In genomic region chr11:98398508-98398907, GRCh38 we compare ENCODE assay signal across 31 cellular contexts.
DNase-seq lines count a peak whose midpoint lies in the region; ATAC-seq, FAIRE-seq and TF ChIP-seq lines count a peak whose summit lies in the region.
"Had no signal": no experiment of that assay in that cellular context is flagged by ENCODE, and none has a peak within 500 bp of the region (broad histone marks: within the 10 kb centered on the region; RNA-seq: fewer than 3 reads in every experiment).

No MANE protein-coding gene starts in this region.

- H3K9me1 ChIP-seq in K562 (ENCODE audit: control insufficient read depth, insufficient read depth, low read length), result no peaks in the 10 kb centered on the region

- no peak overlapping the region for H3K4me2 ChIP-seq in K562 (ENCODE audit: insufficient read depth, low read length)
- H3K4me2 ChIP-seq: A549; BLaER1; BLaER1 treated with 17β-estradiol and CSF1 and Interleukin-3, amounts not matched to agents 10 nM and 100 nM had no signal

- no peaks in the 10 kb centered on the region for H3K9me3 ChIP-seq in K562 (replicated peaks; ENCODE audit: control insufficient read depth, insufficient read depth, low read depth, low read length)
- H3K9me3 ChIP-seq: A549; BE2C; BLaER1; BLaER1 treated with 17β-estradiol and CSF1 and Interleukin-3, amounts not matched to agents 10 nM and 100 nM; Caco-2 had no signal

- H3K36me3 ChIP-seq in K562 (ENCODE audit: control insufficient read depth, insufficient read depth, low read length), result no peaks in the 10 kb centered on the region
- H3K36me3 ChIP-seq: BE2C; BLaER1; BLaER1 treated with 17β-estradiol and CSF1 and Interleukin-3, amounts not matched to agents 10 nM and 100 nM had no signal

- TF ChIP-seq EP300 in K562 (IDR thresholded peaks at IDR 0.05; ENCODE audit: low read length), result no peak

- no peaks in the 10 kb centered on the region for H3K27me3 ChIP-seq in K562 (ENCODE audit: control insufficient read depth in 2 of 2, insufficient read depth in 2 of 2, low read length in 2 of 2)
- H3K27me3 ChIP-seq: BE2C; BLaER1; BLaER1 treated with 17β-estradiol and CSF1 and Interleukin-3, amounts not matched to agents 10 nM and 100 nM had no signal

- CTCF ChIA-PET in K562 (lab: Yijun Ruan, JAX; ENCODE audit: low intra/inter-chr PET ratio), result no interaction called here

- POLR2A ChIA-PET in K562 (lab: Yijun Ruan, JAX), result no interaction called here

- in situ Hi-C loops in K562 (cut with MboI), result no loop called here

- intact Hi-C loops in K562 (cut with micrococcal nuclease), result no loop called here

- FAIRE-seq in K562 (lab: Jason Lieb, UNC), result no peak
- FAIRE-seq: A204.1, A549, D721Med had no signal

- no peak overlapping the region for H3K9ac ChIP-seq in K562 (ENCODE audit: insufficient read depth in 1 of 2, low read depth in 2 of 2, low read length in 2 of 2)
- H3K9ac ChIP-seq: BLaER1; BLaER1 treated with 17β-estradiol and CSF1 and Interleukin-3, amounts not matched to agents 10 nM and 100 nM had no signal

- no peak for TF ChIP-seq RAD21 in K562 (CRISPR knock-in tag; conservative IDR thresholded peaks at IDR 0.05 in 1 of 2, IDR thresholded peaks at IDR 0.05 in 1 of 2)

- no peak overlapping the region for H3K4me3 ChIP-seq in K562
- H3K4me3 ChIP-seq: A549; BLaER1; BLaER1 treated with 17β-estradiol and CSF1 and Interleukin-3, amounts not matched to agents 10 nM and 100 nM had no signal

- ATAC-seq in K562, result no peak
- ATAC-seq in HG03097 (IDR thresholded peaks at IDR 0.05; ENCODE audit: low FRiP score, unreplicated experiment), result no peak
- ATAC-seq: A549; CD8-positive, alpha-beta T cell had no signal

- TF ChIP-seq POLR2A in K562 (conservative IDR thresholded peaks at IDR 0.05), result no peak

- peak; percentile 27 for DNase-seq in amniotic epithelial cell (ENCODE audit: low read depth)
- no peak for DNase-seq in K562 (ENCODE audit: extremely low read depth in 1 of 4, low spot score in 3 of 4)
- DNase-seq in activated gamma-delta T cell treated with Interleukin-2 at 50 U/mL for 16 hours, result no peak
- DNase-seq: 8988T; ACHN; AML-193; BE2C; C1 segment of cervical spinal cord; Caco-2; Calu3; CD4-positive, alpha-beta memory T cell; CD4-positive, alpha-beta T cell; CD4-positive, CD25-positive, alpha-beta regulatory T cell; CD8-positive, alpha-beta memory T cell; CD8-positive, alpha-beta T cell; COR-L47; DMS 273 treated with DMSO at 0.1 percent for 48 hours; DMS153; DMS53; DMS79; DMS79 treated with DMSO at 0.1 percent for 48 hours; DND-41; EL had no signal

- no peak overlapping the region for H2AFZ ChIP-seq in K562 (ENCODE audit: low read depth, low read length)

- H3K4me1 ChIP-seq in K562 (replicated peaks in 1 of 2; ENCODE audit: control insufficient read depth in 2 of 2, insufficient read depth in 2 of 2, low read length in 2 of 2), result no peaks in the 10 kb centered on the region; a peak in 1 of 5 replicates
- H3K4me1 ChIP-seq: A549; BE2C; BLaER1; BLaER1 treated with 17β-estradiol and CSF1 and Interleukin-3, amounts not matched to agents 10 nM and 100 nM; Caco-2 had no signal

- no peaks in the 10 kb centered on the region for H4K20me1 ChIP-seq in K562 (replicated peaks; ENCODE audit: control insufficient read depth, insufficient read depth, low read length)
- H4K20me1 ChIP-seq: BLaER1; BLaER1 treated with 17β-estradiol and CSF1 and Interleukin-3, amounts not matched to agents 10 nM and 100 nM had no signal

- TF ChIP-seq CTCF in K562 (IDR thresholded peaks at IDR 0.05 in 2 of 3, conservative IDR thresholded peaks at IDR 0.05 in 1 of 3; ENCODE audit: insufficient read depth in 2 of 3, low read depth in 1 of 3, low read length in 3 of 3), result no peak

- BruUV-seq in K562 (replicated peaks; lab: Mats Ljungman, UMichigan), result no TSS peak

- no peaks in the 10 kb centered on the region for H3K79me2 ChIP-seq in K562 (ENCODE audit: control insufficient read depth, insufficient read depth, low read length)

- no peak overlapping the region for H3K27ac ChIP-seq in K562 (ENCODE audit: extremely low read depth, low read depth, low read length)
- H3K27ac ChIP-seq: 22Rv1; A549; BLaER1; BLaER1 treated with 17β-estradiol and CSF1 and Interleukin-3, amounts not matched to agents 10 nM and 100 nM; C4-2B had no signal

TF ChIP-seq in K562, 482 proteins besides CTCF, POLR2A, EP300 and RAD21:
- TF ChIP-seq MEIS2 (IDR thresholded peaks at IDR 0.05; ENCODE audit: partially characterized antibody) (peak; percentile 7), ZNF41 (CRISPR knock-in tag; conservative IDR thresholded peaks at IDR 0.05) (no peak), CBFA2T3 (IDR thresholded peaks at IDR 0.05) (peak; percentile 33; the same call in 1 of the 2 replicates), EHMT2 (IDR thresholded peaks at IDR 0.05) (peak; percentile 65), TEAD4 (IDR thresholded peaks at IDR 0.05; ENCODE audit: low read length) (peak; percentile 59; the same call in 1 of the 2 replicates), TEAD4 (CRISPR knock-in tag; IDR thresholded peaks at IDR 0.05; ENCODE audit: borderline replicate concordance) (no peak)
